Comparison of ENCODE assay signal across 8 cellular contexts in the genomic region with DNA sequence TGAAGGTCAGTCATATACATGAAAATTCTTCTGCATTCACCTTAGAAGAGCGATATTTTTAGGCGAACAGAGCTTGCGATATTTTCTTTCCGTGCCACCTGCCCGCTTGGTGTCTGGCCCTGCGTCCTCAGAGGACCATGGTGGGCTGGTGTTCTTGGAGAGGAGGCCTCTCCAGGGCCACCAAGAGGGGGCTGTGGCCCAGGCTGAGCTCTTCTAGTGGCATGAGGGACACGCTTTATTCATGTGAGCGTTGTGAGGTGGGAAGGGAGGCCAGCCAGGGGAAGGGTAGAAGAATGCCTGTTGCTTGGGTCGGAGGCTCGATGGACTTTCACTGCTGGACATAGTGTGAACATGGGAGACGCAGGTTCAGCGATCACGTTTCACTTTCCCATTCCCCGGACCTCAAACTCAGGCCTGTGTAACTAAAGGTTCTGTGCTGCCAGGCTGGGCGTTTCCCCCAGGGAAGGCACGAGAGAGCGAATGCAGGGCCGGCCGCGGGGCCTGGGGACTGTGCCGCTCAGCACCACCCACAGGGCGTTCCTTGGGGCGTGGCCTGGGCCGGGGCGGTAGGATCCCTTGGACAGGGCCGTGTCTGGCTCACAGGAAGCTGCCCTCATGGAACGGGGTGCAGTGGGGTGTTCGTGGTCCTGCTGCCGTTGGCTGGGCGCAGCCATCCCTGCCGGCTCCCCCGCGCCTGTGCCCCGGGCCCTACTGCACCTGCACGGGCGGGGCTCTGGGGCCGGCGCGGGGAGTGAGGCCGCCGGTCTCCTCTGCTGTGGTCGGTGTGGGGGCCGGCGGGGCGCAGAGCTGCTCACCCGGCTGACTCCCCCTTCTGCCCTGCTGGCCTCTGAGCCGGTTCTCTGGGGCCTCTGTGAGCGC. TPM values are rescaled to one million over a fixed set of nuclear protein-coding genes. Genes with fewer than 3 reads are reported as not detected.
DNase-seq lines count a peak whose midpoint lies in the region; ATAC-seq and TF ChIP-seq lines count a peak whose summit lies in the region.

No MANE protein-coding gene starts in this region.

- H3K4me3 ChIP-seq in NT2/D1 (ENCODE audit: insufficient read length, low read depth) (peak overlapping the region; percentile 50), esophagus squamous epithelium (peak overlapping the region; percentile 47 to 73 (median 60))

- peak in 3 of 4 donors; percentile 18 to 88 (median 69) for TF ChIP-seq POLR2A in esophagus squamous epithelium (IDR thresholded peaks at IDR 0.05)

- H3K27me3 ChIP-seq in NT2/D1 (ENCODE audit: insufficient read depth, insufficient read length) (peaks cover 89% of the 10 kb centered on the region), esophagus squamous epithelium (peaks cover 0 to 73% (median 0%) of the 10 kb centered on the region in 4 donors)

- intact Hi-C loops in esophagus squamous epithelium (cut with DNase I): no loop called here

- WGBS in esophagus squamous epithelium, 2 donors: 46 to 63% methylated on average over 10 to 13 of the region's 48 CpGs

- H3K27ac ChIP-seq in esophagus squamous epithelium: peak overlapping the region; percentile 21 to 87 (median 74)

- H3K9ac ChIP-seq in NT2/D1 (ENCODE audit: insufficient read length, low read depth): peak overlapping the region; percentile 70

- DNase-seq in C1 segment of cervical spinal cord (lab: John Stamatoyannopoulos, UW): peak in 12 of 14 donors; percentile 16 to 74 (median 54)
- no peak for DNase-seq in NT2/D1 (ENCODE audit: low read depth, low spot score)
- DNase-seq in activated T-cell treated with anti-CD3 and anti-CD28 coated beads for 4 hours: peak; percentile 73
- peak; percentile 25 for DNase-seq in esophagus squamous epithelium (lab: John Stamatoyannopoulos, UW)
- DNase-seq in myocyte (ENCODE audit: low read depth): peak; percentile 35
- peak; percentile 55 to 76 for DNase-seq in stimulated activated CD8-positive, alpha-beta memory T cell treated with anti-CD3 and anti-CD28 coated beads, Interleukin-7, amount 100 ng/mL, for 4 hours (ENCODE audit: low read depth in 2 of 2)

- H3K4me1 ChIP-seq in NT2/D1 (ENCODE audit: insufficient read depth, insufficient read length) (peaks cover 4% of the 10 kb centered on the region), esophagus squamous epithelium (peaks cover 5 to 25% (median 9%) of the 10 kb centered on the region in 3 donors)

- H3K36me3 ChIP-seq in NT2/D1 (ENCODE audit: insufficient read depth, insufficient read length, low read length): no peaks in the 10 kb centered on the region
- no peaks in the 10 kb centered on the region for H3K36me3 ChIP-seq in esophagus squamous epithelium

- ATAC-seq in GM19372 (IDR thresholded peaks at IDR 0.05; ENCODE audit: low read depth, unreplicated experiment): peak; percentile 90
- ATAC-seq in HG03469 (IDR thresholded peaks at IDR 0.05; ENCODE audit: unreplicated experiment): peak; percentile 85

- TF ChIP-seq CTCF in esophagus squamous epithelium (IDR thresholded peaks at IDR 0.05): no peak

- no peaks in the 10 kb centered on the region for H3K9me3 ChIP-seq in NT2/D1 (ENCODE audit: insufficient read depth, low read length)
- no peaks in the 10 kb centered on the region for H3K9me3 ChIP-seq in esophagus squamous epithelium

RNA-seq across cellular contexts. Expression of a gene that starts 40.7 kb away (rescaled TPM):
- total RNA-seq in esophagus squamous epithelium: 10 to 100 TPM; 42.8 to 75.2 (median 65.1) TPM
- 156 and 169 TPM in 2 replicates for total RNA-seq in myocyte
- 120 TPM for polyA plus RNA-seq in myocyte (2012)

RNA-seq across cellular contexts. Expression of a gene that starts 59.6 kb away (rescaled TPM):
- total RNA-seq in esophagus squamous epithelium (under 1 TPM in 1 of 4 donors, not detected in 3; 0.19 TPM), myocyte (0.16 TPM in 1 of 2 replicates, not detected in the other)
- not detected for polyA plus RNA-seq in myocyte (2012)
